ENCODE assay signal across 9 cellular contexts in the genomic region with DNA sequence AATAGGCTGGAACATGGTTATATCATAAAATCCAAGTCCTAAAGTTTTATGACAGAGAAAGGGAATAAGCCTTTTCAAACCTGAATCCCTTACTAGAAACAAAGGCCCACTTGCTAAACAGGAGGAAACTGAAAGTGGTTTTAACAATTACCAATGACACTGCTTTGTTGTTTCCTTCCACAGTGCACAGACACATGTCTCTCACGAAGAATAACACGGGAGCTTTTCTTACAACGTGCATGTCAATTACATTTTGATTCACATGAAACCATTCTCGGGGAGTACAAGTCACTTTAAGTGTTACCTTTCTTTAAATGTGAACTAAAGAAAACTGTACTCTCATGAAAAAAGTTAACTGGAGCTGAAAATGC. TPM values are rescaled to one million over a fixed set of nuclear protein-coding genes. Genes with fewer than 3 reads are reported as not detected.
DNase-seq lines count a peak whose midpoint lies in the region; ATAC-seq, FAIRE-seq and TF ChIP-seq lines count a peak whose summit lies in the region.
"Had no signal": no experiment of that assay in that cellular context is flagged by ENCODE, and none has a peak within 500 bp of the region (broad histone marks: within the 10 kb centered on the region; RNA-seq: fewer than 3 reads in every experiment).

No MANE protein-coding gene starts in this region.

- no peak for ATAC-seq in activated CD8-positive, alpha-beta memory T cell treated with anti-CD3 and anti-CD28 coated beads, Interleukin-2, amount 10 ng/mL, durations not matched to agents 7 days and 5 days

- H3K4me3 Mint-ChIP-seq in activated CD8-positive, alpha-beta memory T cell treated with anti-CD3 and anti-CD28 coated beads, Interleukin-2, amount 10 ng/mL, durations not matched to agents 7 days and 5 days = peak overlapping the region; percentile 93
- H3K4me3 Mint-ChIP-seq in endothelial cell (ENCODE audit: unreplicated experiment) = no peak overlapping the region

- CTCF ChIA-PET in activated CD8-positive, alpha-beta memory T cell treated with anti-CD3 and anti-CD28 coated beads, Interleukin-2, amount 10 ng/mL, durations not matched to agents 7 days and 5 days (lab: Charles Lee) = interaction anchor here (1.0 to 3.5 kb wide), 7 partner anchors 59 to 725 kb away, joined by 3 to 27 read pairs (median 6); a partner anchor contains a TSS

- no peak for FAIRE-seq in RCC 7860 (lab: Jason Lieb, UNC)

- H3K27me3 Mint-ChIP-seq in activated CD8-positive, alpha-beta memory T cell treated with anti-CD3 and anti-CD28 coated beads, Interleukin-2, amount 10 ng/mL, durations not matched to agents 7 days and 5 days = peaks cover 12% of the 10 kb centered on the region
- H3K27me3 Mint-ChIP-seq in endothelial cell (ENCODE audit: unreplicated experiment) = peaks cover 6% of the 10 kb centered on the region

- peaks cover 32% of the 10 kb centered on the region for H3K4me1 Mint-ChIP-seq in activated CD8-positive, alpha-beta memory T cell treated with anti-CD3 and anti-CD28 coated beads, Interleukin-2, amount 10 ng/mL, durations not matched to agents 7 days and 5 days
- peaks cover 25% of the 10 kb centered on the region for H3K4me1 Mint-ChIP-seq in endothelial cell (ENCODE audit: unreplicated experiment)

- peaks cover 2% of the 10 kb centered on the region for H3K9me3 Mint-ChIP-seq in activated CD8-positive, alpha-beta memory T cell treated with anti-CD3 and anti-CD28 coated beads, Interleukin-2, amount 10 ng/mL, durations not matched to agents 7 days and 5 days (ENCODE audit: low read depth)
- no peaks in the 10 kb centered on the region for H3K9me3 Mint-ChIP-seq in endothelial cell (ENCODE audit: unreplicated experiment)

- H3K4me3 ChIP-seq in skeletal muscle satellite cell (ENCODE audit: low read length) = peak overlapping the region; percentile 75

- peak overlapping the region; percentile 89 for H3K4me2 ChIP-seq in skeletal muscle satellite cell (ENCODE audit: low read length)

- no peaks in the 10 kb centered on the region for H3K9me3 ChIP-seq in skeletal muscle satellite cell (replicated peaks; ENCODE audit: low read length)

- peaks cover 9% of the 10 kb centered on the region for H3K36me3 Mint-ChIP-seq in activated CD8-positive, alpha-beta memory T cell treated with anti-CD3 and anti-CD28 coated beads, Interleukin-2, amount 10 ng/mL, durations not matched to agents 7 days and 5 days
- no peaks in the 10 kb centered on the region for H3K36me3 Mint-ChIP-seq in endothelial cell (ENCODE audit: low read depth, unreplicated experiment)

- peak overlapping the region; percentile 85 for H3K9ac ChIP-seq in skeletal muscle satellite cell (ENCODE audit: low read depth, low read length)

- peak overlapping the region; percentile 99 for H3K27ac Mint-ChIP-seq in activated CD8-positive, alpha-beta memory T cell treated with anti-CD3 and anti-CD28 coated beads, Interleukin-2, amount 10 ng/mL, durations not matched to agents 7 days and 5 days
- peak overlapping the region; percentile 97 for H3K27ac Mint-ChIP-seq in endothelial cell (ENCODE audit: unreplicated experiment)

- TF ChIP-seq CTCF in endothelial cell (IDR thresholded peaks at IDR 0.05; ENCODE audit: unreplicated experiment) = no peak

- no peak for DNase-seq in activated CD8-positive, alpha-beta memory T cell treated with anti-CD3 and anti-CD28 coated beads, Interleukin-2, amount 10 ng/mL, durations not matched to agents 7 days and 5 days
- no peak for DNase-seq in activated CD8-positive, alpha-beta memory T cell treated with anti-CD3 and anti-CD28 coated beads, Interleukin-2, amount 50 U/mL, for 4 hours
- peak; percentile 6 for DNase-seq in OCI-M1 (lab: John Stamatoyannopoulos, UW)
- DNase-seq in endothelial cell (ENCODE audit: low spot score) = no peak
- no peak for DNase-seq in amniotic stem cell (lab: John Stamatoyannopoulos, UW)
- DNase-seq in RCC 7860 (ENCODE audit: low spot score) = no peak
- DNase-seq in cerebellum (ENCODE audit: low spot score) = no peak
- DNase-seq: NCI-H1694 treated with DMSO at 0.1 percent for 48 hours had no signal

- H3K27me3 ChIP-seq in skeletal muscle satellite cell (ENCODE audit: control insufficient read depth, insufficient read depth, low read length) = peaks cover 2% of the 10 kb centered on the region

- H3K4me1 ChIP-seq in skeletal muscle satellite cell (ENCODE audit: control insufficient read depth, insufficient read depth, low read length) = peaks cover 19% of the 10 kb centered on the region

- no peaks in the 10 kb centered on the region for H3K36me3 ChIP-seq in skeletal muscle satellite cell (ENCODE audit: insufficient read depth, low read length)

RNA-seq across cellular contexts. Expression of a gene that starts 1.4 kb away (rescaled TPM):
- total RNA-seq in activated CD8-positive, alpha-beta memory T cell treated with anti-CD3 and anti-CD28 coated beads, Interleukin-2, amount 10 ng/mL, durations not matched to agents 7 days and 5 days = 10 to 100 TPM; 51.6 to 70.8 TPM
- total RNA-seq in endothelial cell (ENCODE audit: unreplicated experiment) = 32.2 TPM
- total RNA-seq in skeletal muscle satellite cell (2012; rRNA removed) = 26.9 and 33.2 TPM in 2 replicates
- 16.1 TPM for total RNA-seq in cerebellum
